ENCODE assay signal across 26 cellular contexts in genomic region chr3:139811331-139811730, GRCh38.
DNase-seq lines count a peak whose midpoint lies in the region; ATAC-seq and TF ChIP-seq lines count a peak whose summit lies in the region.
"Had no signal": no experiment of that assay in that cellular context is flagged by ENCODE, and none has a peak within 500 bp of the region (broad histone marks: within the 10 kb centered on the region; RNA-seq: fewer than 3 reads in every experiment).

No MANE protein-coding gene starts in this region.

- H3K9me3 ChIP-seq in SJSA1 (replicated peaks): no peaks in the 10 kb centered on the region
- no peaks in the 10 kb centered on the region for H3K9me3 ChIP-seq in smooth muscle cell (replicated peaks; ENCODE audit: low read depth)
- H3K9me3 ChIP-seq: right lobe of liver had no signal

- H2AFZ ChIP-seq in smooth muscle cell (ENCODE audit: low read depth): no peak overlapping the region

- ATAC-seq in HG03342 (IDR thresholded peaks at IDR 0.05; ENCODE audit: unreplicated experiment) (no peak), HG02763 (IDR thresholded peaks at IDR 0.05; ENCODE audit: unreplicated experiment) (no peak)
- ATAC-seq: activated CD8-positive, alpha-beta memory T cell treated with anti-CD3 and anti-CD28 coated beads, Interleukin-2, amount 10 ng/mL, durations not matched to agents 7 days and 5 days; esophagus mucosa; heart right ventricle; left colon; PC-3; right lobe of liver; stimulated activated memory B cell treated with anti-CD40 and anti-IgM and Interleukin-4, amounts not matched to agents 10 μg/mL and 1 μg/mL and 100 μg/mL, for 72 hours had no signal

- H3K27me3 ChIP-seq in SJSA1 (replicated peaks): peaks cover 4% of the 10 kb centered on the region; the same call in 1 of the 2 replicates
- H3K27me3 ChIP-seq in smooth muscle cell (ENCODE audit: low read depth): no peaks in the 10 kb centered on the region
- H3K27me3 ChIP-seq: heart right ventricle, right lobe of liver had no signal

- H4K20me1 ChIP-seq in smooth muscle cell (ENCODE audit: low read depth): no peaks in the 10 kb centered on the region

- H3K79me2 ChIP-seq in smooth muscle cell (ENCODE audit: low read depth): no peaks in the 10 kb centered on the region

- H3K4me1 ChIP-seq in SJSA1 (replicated peaks): peaks cover 19% of the 10 kb centered on the region
- H3K4me1 ChIP-seq in smooth muscle cell (ENCODE audit: low read depth): no peaks in the 10 kb centered on the region
- H3K4me1 ChIP-seq: right lobe of liver had no signal

- H3K9ac ChIP-seq in smooth muscle cell (ENCODE audit: low read depth): no peak overlapping the region

- H3K4me3 ChIP-seq in SJSA1: no peak overlapping the region
- H3K4me3 ChIP-seq in fibroblast of villous mesenchyme (ENCODE audit: low read depth, low read length): no peak overlapping the region
- H3K4me3 ChIP-seq in smooth muscle cell: no peak overlapping the region
- H3K4me3 ChIP-seq: heart right ventricle, right lobe of liver had no signal

- no peaks in the 10 kb centered on the region for H3K36me3 ChIP-seq in SJSA1
- H3K36me3 ChIP-seq in smooth muscle cell (ENCODE audit: low read depth): no peaks in the 10 kb centered on the region
- H3K36me3 ChIP-seq: heart right ventricle, right lobe of liver had no signal

- DNase-seq in H4 (ENCODE audit: low spot score) (peak; percentile 88), SJSA1 (ENCODE audit: low read depth in 1 of 2, low spot score in 2 of 2) (peak in 1 of 2 experiments; percentile 70), fibroblast of villous mesenchyme (ENCODE audit: low read depth) (peak; percentile 19), smooth muscle cell (lab: John Stamatoyannopoulos, UW; ENCODE audit: unreplicated experiment) (no peak)
- DNase-seq in activated naive CD4-positive, alpha-beta T cell treated with Interleukin-2 at 50 U/mL for 16 hours: no peak
- DNase-seq: activated B cell treated with CpG ODN at 0.5 μM for 24 hours; activated CD8-positive, alpha-beta memory T cell treated with anti-CD3 and anti-CD28 coated beads, Interleukin-2, amount 10 ng/mL, durations not matched to agents 7 days and 5 days; activated naive CD4-positive, alpha-beta T cell treated with anti-CD3 and anti-CD28 coated beads, Interleukin-2, amount 10 ng/mL, durations not matched to agents 7 days and 5 days; amniotic stem cell; CD4-positive, alpha-beta memory T cell; DMS 273 treated with DMSO at 0.1 percent for 48 hours; endodermal cell; foreskin melanocyte; heart right ventricle; left colon; mammary epithelial cell; NCI-H146; NCI-H446 treated with DMSO at 0.1 percent for 48 hours; PC-3; right lobe of liver; Right ventricle myocardium superior; stimulated activated CD4-positive, alpha-beta T cell treated with anti-CD3 and anti-CD28 coated beads, Interleukin-4, amount 100 ng/mL, for 4 hours had no signal

- H3K27ac ChIP-seq in SJSA1: peak overlapping the region; percentile 6; the same call in 1 of the 2 replicates
- H3K27ac ChIP-seq in smooth muscle cell (ENCODE audit: low read depth): no peak overlapping the region
- H3K27ac ChIP-seq: heart right ventricle, right lobe of liver had no signal

- peak overlapping the region; percentile 40 for H3K4me2 ChIP-seq in smooth muscle cell

- no peak for TF ChIP-seq CTCF in fibroblast of villous mesenchyme (IDR thresholded peaks at IDR 0.05; ENCODE audit: insufficient read depth, low read depth, low read length)
- TF ChIP-seq CTCF in smooth muscle cell (IDR thresholded peaks at IDR 0.05; ENCODE audit: borderline replicate concordance, insufficient read depth, poor library complexity, severe bottlenecking): no peak

- no peaks in the 10 kb centered on the region for H3F3A ChIP-seq in smooth muscle cell (ENCODE audit: low read depth)

Comparison
In these comparisons a context has a peak if more than half of its experiments do, and no peak if none do; other contexts are left out.
1. DNase-seq: peak in H4 (single experiment) and fibroblast of villous mesenchyme (single experiment); none in smooth muscle cell (single experiment) and activated naive CD4-positive, alpha-beta T cell treated with Interleukin-2 at 50 U/mL for 16 hours (single experiment).